14 cellular contexts compared by ENCODE assay signal in genomic region chr7:115707684-115708341, GRCh38.
DNase-seq lines count a peak whose midpoint lies in the region; ATAC-seq, FAIRE-seq and TF ChIP-seq lines count a peak whose summit lies in the region.
"Had no signal": no experiment of that assay in that cellular context is flagged by ENCODE, and none has a peak within 500 bp of the region (broad histone marks: within the 10 kb centered on the region; RNA-seq: fewer than 3 reads in every experiment).

No MANE protein-coding gene starts in this region.

- no peak overlapping the region for H3K27ac ChIP-seq in A673 (ENCODE audit: low read depth, low read length, poor library complexity, severe bottlenecking)
- no peak overlapping the region for H3K27ac ChIP-seq in tibial nerve
- H3K27ac ChIP-seq in small intestine (ENCODE audit: low read depth in 1 of 2, low read length in 1 of 2), result no peak overlapping the region
- no peak overlapping the region for H3K27ac ChIP-seq in H9 (ENCODE audit: insufficient read length, low read depth, low read length)
- H3K27ac ChIP-seq: esophagus squamous epithelium, SJCRH30 had no signal

- H3K27me3 Mint-ChIP-seq in H9 (ENCODE audit: low read depth), result no peaks in the 10 kb centered on the region
- H3K27me3 Mint-ChIP-seq: activated naive CD8-positive, alpha-beta T cell had no signal

- H2AK5ac ChIP-seq in H9 (ENCODE audit: insufficient read length, low read length), result no peak overlapping the region

- POLR2A ChIA-PET in A673 (lab: Charles Lee; ENCODE audit: low non-redundant PET), result interaction anchor here (0.5 kb wide), 1 partner anchor 1613 kb away, joined by 6 read pairs; no protein-coding TSS in a partner anchor

- H3K18ac ChIP-seq in H9 (ENCODE audit: insufficient read length, low read depth, low read length), result no peak overlapping the region

- H3K23me2 ChIP-seq in H9 (ENCODE audit: insufficient read length, low read depth, low read length, poor library complexity, severe bottlenecking), result no peaks in the 10 kb centered on the region

- no peak overlapping the region for H2BK5ac ChIP-seq in H9 (ENCODE audit: insufficient read length, low read length)

- H3K4ac ChIP-seq in H9 (ENCODE audit: low read depth, low read length), result no peak overlapping the region

- no peak overlapping the region for H3K23ac ChIP-seq in H9 (ENCODE audit: insufficient read length, low read depth, low read length)

- H4K8ac ChIP-seq in H9 (replicated peaks; ENCODE audit: insufficient read length, low read depth, low read length), result no peak overlapping the region

- H2BK20ac ChIP-seq in H9 (ENCODE audit: low read depth, low read length, poor library complexity, severe bottlenecking), result no peak overlapping the region

- H3K4me1 ChIP-seq in A673 (ENCODE audit: insufficient read depth, low read length, poor library complexity, severe bottlenecking) (peaks cover 5% of the 10 kb centered on the region), tibial nerve (no peaks in the 10 kb centered on the region), small intestine (ENCODE audit: control insufficient read depth in 2 of 2, insufficient read depth in 1 of 2, low read depth in 1 of 2, low read length in 1 of 2) (no peaks in the 10 kb centered on the region), H9 (ENCODE audit: insufficient read depth, low read length) (no peaks in the 10 kb centered on the region)
- H3K4me1 ChIP-seq: esophagus squamous epithelium, SJCRH30 had no signal

- no TSS peak for BruUV-seq in A673 (replicated peaks; lab: Mats Ljungman, UMichigan)

- H4K91ac ChIP-seq in H9 (ENCODE audit: insufficient read length, low read depth, low read length), result no peak overlapping the region

- WGBS in tibial nerve, 2 donors, result 59 to 60% methylated on average over 9 of the region's 9 CpGs
- 80 to 84% (median 83%) methylated on average over 9 of the region's 9 CpGs for WGBS in small intestine, 3 donors
- no CpG with 5 or more reads among the region's 9 CpGs for WGBS in H9 (ENCODE audit: extremely low coverage, insufficient read length, low lambda C conversion rate)

- no peaks in the 10 kb centered on the region for H3K9me3 Mint-ChIP-seq in H9

- H3T11ph ChIP-seq in H9 (ENCODE audit: low read length), result no peak overlapping the region

- no peak overlapping the region for H2BK15ac ChIP-seq in H9 (ENCODE audit: low read depth, low read length)

- H2AFZ ChIP-seq in H9 (ENCODE audit: low read length), result no peak overlapping the region

- no peak for TF ChIP-seq CTCF in A673 (conservative IDR thresholded peaks at IDR 0.05; ENCODE audit: low read depth, low read length)
- no peak for TF ChIP-seq CTCF in bronchial epithelial cell (IDR thresholded peaks at IDR 0.05; ENCODE audit: insufficient read depth, low read length, severe bottlenecking)
- TF ChIP-seq CTCF in tibial nerve (IDR thresholded peaks at IDR 0.05), result no peak
- TF ChIP-seq CTCF in H9 (conservative IDR thresholded peaks at IDR 0.05), result no peak

- no peak overlapping the region for H3K4me3 Mint-ChIP-seq in H9
- H3K4me3 Mint-ChIP-seq: activated CD8-positive, alpha-beta memory T cell treated with anti-CD3 and anti-CD28 coated beads, Interleukin-2, amount 10 ng/mL, durations not matched to agents 7 days and 5 days; activated naive CD8-positive, alpha-beta T cell had no signal

- peak; percentile 80 for DNase-seq in A673 (ENCODE audit: low spot score)
- peak; percentile 3 for DNase-seq in NCI-H2171 (lab: John Stamatoyannopoulos, UW)
- no peak for DNase-seq in bronchial epithelial cell (ENCODE audit: low read depth)
- no peak for DNase-seq in midbrain (lab: John Stamatoyannopoulos, UW)
- no peak for DNase-seq in tibial nerve (ENCODE audit: low spot score in 2 of 2)
- DNase-seq in small intestine, result no peak
- no peak for DNase-seq in H9
- DNase-seq: activated CD8-positive, alpha-beta memory T cell treated with anti-CD3 and anti-CD28 coated beads, Interleukin-2, amount 10 ng/mL, durations not matched to agents 7 days and 5 days; esophagus squamous epithelium; GOT3 had no signal

- H3K4me3 ChIP-seq in A673 (ENCODE audit: low read depth, low read length, poor library complexity, severe bottlenecking) (no peak overlapping the region), bronchial epithelial cell (ENCODE audit: low read depth, low read length) (no peak overlapping the region), tibial nerve (no peak overlapping the region), small intestine (ENCODE audit: low read depth in 1 of 2, low read length in 2 of 2) (no peak overlapping the region)
- H3K4me3 ChIP-seq: esophagus squamous epithelium, SJCRH30 had no signal

- H3K14ac ChIP-seq in H9 (ENCODE audit: insufficient read depth, low read length), result no peak overlapping the region

- no peaks in the 10 kb centered on the region for H3K9me3 ChIP-seq in A673 (ENCODE audit: low read depth, low read length, poor library complexity, severe bottlenecking)
- H3K9me3 ChIP-seq in tibial nerve, result no peaks in the 10 kb centered on the region
- no peaks in the 10 kb centered on the region for H3K9me3 ChIP-seq in small intestine (ENCODE audit: control insufficient read depth, low read depth)
- H3K9me3 ChIP-seq in H9 (ENCODE audit: control insufficient read depth, low read depth, low read length), result no peaks in the 10 kb centered on the region
- H3K9me3 ChIP-seq: esophagus squamous epithelium, SJCRH30 had no signal

- H3K79me1 ChIP-seq in H9 (ENCODE audit: insufficient read depth, low read depth, low read length, poor library complexity, severe bottlenecking), result no peaks in the 10 kb centered on the region

- H3K36me3 Mint-ChIP-seq in H9 (ENCODE audit: insufficient read depth in 1 of 3, low read depth in 3 of 3), result no peaks in the 10 kb centered on the region
- H3K36me3 Mint-ChIP-seq: activated CD8-positive, alpha-beta memory T cell treated with anti-CD3 and anti-CD28 coated beads, Interleukin-2, amount 10 ng/mL, durations not matched to agents 7 days and 5 days; activated naive CD8-positive, alpha-beta T cell had no signal

- TF ChIP-seq EP300 in tibial nerve (IDR thresholded peaks at IDR 0.05), result no peak

- no peak for TF ChIP-seq POLR2A in tibial nerve (IDR thresholded peaks at IDR 0.05)

- FAIRE-seq in bronchial epithelial cell (lab: Jason Lieb, UNC) (peak; percentile 7), small intestine (lab: Jason Lieb, UNC) (no peak)
- FAIRE-seq: TTC549 had no signal

- intact Hi-C loops in A673 (cut with micrococcal nuclease; ENCODE audit: unreplicated experiment), result no loop called here

- no peaks in the 10 kb centered on the region for H3K27me3 ChIP-seq in A673 (replicated peaks; ENCODE audit: insufficient read depth, low read depth, low read length, poor library complexity)
- H3K27me3 ChIP-seq in bronchial epithelial cell (ENCODE audit: control insufficient read depth, insufficient read depth, low read length), result no peaks in the 10 kb centered on the region
- H3K27me3 ChIP-seq in tibial nerve, result no peaks in the 10 kb centered on the region
- H3K27me3 ChIP-seq in small intestine (ENCODE audit: control insufficient read depth in 2 of 2, insufficient read depth in 2 of 2, low read length in 2 of 2), result no peaks in the 10 kb centered on the region
- H3K27me3 ChIP-seq in H9 (ENCODE audit: insufficient read depth, low read length), result no peaks in the 10 kb centered on the region
- H3K27me3 ChIP-seq: esophagus squamous epithelium, SJCRH30 had no signal

- H3K9ac ChIP-seq in H9 (ENCODE audit: extremely low read depth, insufficient read length, low read length), result no peak overlapping the region

- ATAC-seq in HG02885 (IDR thresholded peaks at IDR 0.05; ENCODE audit: poor library complexity, unreplicated experiment), result peak; percentile 4
- ATAC-seq: activated CD8-positive, alpha-beta memory T cell treated with anti-CD3 and anti-CD28 coated beads, Interleukin-2, amount 10 ng/mL, durations not matched to agents 7 days and 5 days had no signal

- no peaks in the 10 kb centered on the region for H3K4me1 Mint-ChIP-seq in H9
- H3K4me1 Mint-ChIP-seq: activated CD8-positive, alpha-beta memory T cell treated with anti-CD3 and anti-CD28 coated beads, Interleukin-2, amount 10 ng/mL, durations not matched to agents 7 days and 5 days had no signal

- H3K36me3 ChIP-seq in A673 (ENCODE audit: insufficient read depth, low read length, poor library complexity, severe bottlenecking) (no peaks in the 10 kb centered on the region), bronchial epithelial cell (ENCODE audit: control insufficient read depth, insufficient read depth, low read length) (no peaks in the 10 kb centered on the region), tibial nerve (no peaks in the 10 kb centered on the region), small intestine (ENCODE audit: control insufficient read depth in 2 of 2, insufficient read depth in 2 of 2, low read length in 2 of 2) (no peaks in the 10 kb centered on the region)
- H3K36me3 ChIP-seq: esophagus squamous epithelium, SJCRH30 had no signal

- H2BK120ac ChIP-seq in H9 (ENCODE audit: low read depth, low read length, poor library complexity, severe bottlenecking), result no peak overlapping the region

- no peak overlapping the region for H3K27ac Mint-ChIP-seq in H9
- H3K27ac Mint-ChIP-seq: activated CD8-positive, alpha-beta memory T cell treated with anti-CD3 and anti-CD28 coated beads, Interleukin-2, amount 10 ng/mL, durations not matched to agents 7 days and 5 days; activated naive CD8-positive, alpha-beta T cell had no signal

- CTCF ChIA-PET in A673 (lab: Charles Lee), result no interaction called here

- no peak overlapping the region for H3K4me2 ChIP-seq in H9 (ENCODE audit: insufficient read depth, insufficient read length, low read length)

- H2BK12ac ChIP-seq in H9 (ENCODE audit: insufficient read length, low read depth, low read length), result no peak overlapping the region

- H4K5ac ChIP-seq in H9 (ENCODE audit: insufficient read length, low read depth, low read length), result no peak overlapping the region

- H3K56ac ChIP-seq in H9 (ENCODE audit: insufficient read length, low read depth, low read length), result no peak overlapping the region

- no peaks in the 10 kb centered on the region for H4K20me1 ChIP-seq in H9 (ENCODE audit: control insufficient read depth, insufficient read depth, insufficient read length)

- no peaks in the 10 kb centered on the region for H3K79me2 ChIP-seq in H9 (ENCODE audit: insufficient read depth, low read length)

Comparison
In these comparisons a context has a peak if more than half of its experiments do, and no peak if none do; other contexts are left out.
1. DNase-seq: peak in A673 (single experiment) and NCI-H2171 (single experiment); none in bronchial epithelial cell (single experiment), midbrain (single experiment), tibial nerve (0 of 2), small intestine (single experiment) and H9 (single experiment).